ENCODE assay signal across 8 cellular contexts in genomic region chr15:76340198-76340801, GRCh38. TPM values are rescaled to one million over a fixed set of nuclear protein-coding genes. Genes with fewer than 3 reads are reported as not detected.
DNase-seq lines count a peak whose midpoint lies in the region; ATAC-seq and TF ChIP-seq lines count a peak whose summit lies in the region.

No MANE protein-coding gene starts in this region.

- peaks cover 70% of the 10 kb centered on the region for H3K27me3 Mint-ChIP-seq in activated T-helper 17 cell treated with anti-CD3 and anti-CD28 coated beads, Interleukin-2, amount 50 U/mL, for 72 hours
- peaks cover 89% of the 10 kb centered on the region for H3K27me3 Mint-ChIP-seq in stimulated activated memory B cell treated with anti-CD40 and anti-IgM and Interleukin-4, amounts not matched to agents 10 μg/mL and 1 μg/mL and 100 μg/mL, for 72 hours

- peak overlapping the region; percentile 9 for H3K27ac ChIP-seq in hepatocyte

- CTCF ChIA-PET in HEK293T (lab: Yijun Ruan, JAX), result no interaction called here

- no peak for TF ChIP-seq CTCF in hepatocyte (IDR thresholded peaks at IDR 0.05; ENCODE audit: poor library complexity)

- WGBS in hepatocyte (ENCODE audit: low lambda C conversion rate, missing lambda C conversion rate), result 2% methylated on average over 38 of the region's 53 CpGs

- no peak overlapping the region for H2AFZ ChIP-seq in hepatocyte

- peaks cover 32% of the 10 kb centered on the region for H3K4me1 Mint-ChIP-seq in activated T-helper 17 cell treated with anti-CD3 and anti-CD28 coated beads, Interleukin-2, amount 50 U/mL, for 72 hours
- H3K4me1 Mint-ChIP-seq in stimulated activated memory B cell treated with anti-CD40 and anti-IgM and Interleukin-4, amounts not matched to agents 10 μg/mL and 1 μg/mL and 100 μg/mL, for 72 hours, result peaks cover 66% of the 10 kb centered on the region

- POLR2A ChIA-PET in HEK293T (lab: Yijun Ruan, JAX), result no interaction called here

- peaks cover 11% of the 10 kb centered on the region for H4K20me1 ChIP-seq in hepatocyte (ENCODE audit: insufficient read depth, poor library complexity, severe bottlenecking)

- H3K36me3 Mint-ChIP-seq in activated T-helper 17 cell treated with anti-CD3 and anti-CD28 coated beads, Interleukin-2, amount 50 U/mL, for 72 hours (ENCODE audit: low read depth), result peaks cover 35% of the 10 kb centered on the region
- no peaks in the 10 kb centered on the region for H3K36me3 Mint-ChIP-seq in stimulated activated memory B cell treated with anti-CD40 and anti-IgM and Interleukin-4, amounts not matched to agents 10 μg/mL and 1 μg/mL and 100 μg/mL, for 72 hours

- no peak overlapping the region for H3K27ac Mint-ChIP-seq in activated T-helper 17 cell treated with anti-CD3 and anti-CD28 coated beads, Interleukin-2, amount 50 U/mL, for 72 hours
- H3K27ac Mint-ChIP-seq in stimulated activated memory B cell treated with anti-CD40 and anti-IgM and Interleukin-4, amounts not matched to agents 10 μg/mL and 1 μg/mL and 100 μg/mL, for 72 hours, result peak overlapping the region; percentile 46

- peak; percentile 38 for DNase-seq in stimulated activated CD4-positive, alpha-beta T cell treated with anti-CD3 and anti-CD28 coated beads, Interleukin-4, amount 100 ng/mL, for 1 hour
- no peak for DNase-seq in stimulated activated CD4-positive, alpha-beta T cell treated with anti-CD3 and anti-CD28 coated beads, Interleukin-4, amount 100 ng/mL, for 24 hours
- DNase-seq in hepatocyte (ENCODE audit: low spot score), result peak; percentile 38
- no peak for DNase-seq in HEK293T (ENCODE audit: extremely low spot score)

- peaks cover 36% of the 10 kb centered on the region for H3K79me2 ChIP-seq in hepatocyte

- no peaks in the 10 kb centered on the region for H3K9me3 Mint-ChIP-seq in activated T-helper 17 cell treated with anti-CD3 and anti-CD28 coated beads, Interleukin-2, amount 50 U/mL, for 72 hours
- no peaks in the 10 kb centered on the region for H3K9me3 Mint-ChIP-seq in stimulated activated memory B cell treated with anti-CD40 and anti-IgM and Interleukin-4, amounts not matched to agents 10 μg/mL and 1 μg/mL and 100 μg/mL, for 72 hours

- peaks cover 98% of the 10 kb centered on the region for H3K27me3 ChIP-seq in hepatocyte

- no peak for ATAC-seq in activated T-helper 17 cell treated with anti-CD3 and anti-CD28 coated beads, Interleukin-2, amount 50 U/mL, for 72 hours (replicated peaks)
- ATAC-seq in stimulated activated memory B cell treated with anti-CD40 and anti-IgM and Interleukin-4, amounts not matched to agents 10 μg/mL and 1 μg/mL and 100 μg/mL, for 72 hours, result peak; percentile 31
- ATAC-seq in GM21367 (IDR thresholded peaks at IDR 0.05; ENCODE audit: unreplicated experiment) (no peak), HG03439 (IDR thresholded peaks at IDR 0.05; ENCODE audit: unreplicated experiment) (no peak)

- no peaks in the 10 kb centered on the region for H3K9me2 ChIP-seq in hepatocyte (replicated peaks; ENCODE audit: insufficient read depth)

- H3K36me3 ChIP-seq in hepatocyte (replicated peaks; ENCODE audit: insufficient read depth, low read depth), result no peaks in the 10 kb centered on the region

- peaks cover 43% of the 10 kb centered on the region for H3K4me1 ChIP-seq in hepatocyte (ENCODE audit: insufficient read depth)

- H3K4me3 Mint-ChIP-seq in activated T-helper 17 cell treated with anti-CD3 and anti-CD28 coated beads, Interleukin-2, amount 50 U/mL, for 72 hours, result peak overlapping the region; percentile 83
- H3K4me3 Mint-ChIP-seq in stimulated activated memory B cell treated with anti-CD40 and anti-IgM and Interleukin-4, amounts not matched to agents 10 μg/mL and 1 μg/mL and 100 μg/mL, for 72 hours, result peak overlapping the region; percentile 94

- H3K4me3 ChIP-seq in hepatocyte, result peak overlapping the region; percentile 30

- peak overlapping the region; percentile 97 for H3K4me2 ChIP-seq in hepatocyte

- H3K9me3 ChIP-seq in hepatocyte (ENCODE audit: low read depth), result no peaks in the 10 kb centered on the region

TF ChIP-seq in HEK293T, 16 proteins besides CTCF, POLR2A, EP300 and RAD21:
- TF ChIP-seq FOXM1 (IDR thresholded peaks at IDR 0.05; ENCODE audit: borderline replicate concordance), result no peak

RNA-seq across cellular contexts. Expression of gene ISL2, which starts 3.7 kb away (rescaled TPM):
- total RNA-seq in activated T-helper 17 cell treated with anti-CD3 and anti-CD28 coated beads, Interleukin-2, amount 50 U/mL, for 72 hours, result under 1 TPM in 1 of 2 donors, not detected in 1; 0.35 TPM
- total RNA-seq in hepatocyte, result 3.9 and 5.3 TPM in 2 replicates
- 3.3 and 4.7 TPM in 2 replicates for polyA plus RNA-seq in hepatocyte

RNA-seq across cellular contexts. Expression of gene ETFA, which starts 29.0 kb away (rescaled TPM):
- total RNA-seq in activated T-helper 17 cell treated with anti-CD3 and anti-CD28 coated beads, Interleukin-2, amount 50 U/mL, for 72 hours, result 100 to 1,000 TPM; 113 to 185 TPM
- total RNA-seq in hepatocyte, result 154 and 175 TPM in 2 replicates
- polyA plus RNA-seq in hepatocyte, result 185 and 193 TPM in 2 replicates

Comparison
In these comparisons a context has a peak if more than half of its experiments do, and no peak if none do; other contexts are left out.
1. DNase-seq: peak in stimulated activated CD4-positive, alpha-beta T cell treated with anti-CD3 and anti-CD28 coated beads, Interleukin-4, amount 100 ng/mL, for 1 hour (single experiment) and hepatocyte (single experiment); none in stimulated activated CD4-positive, alpha-beta T cell treated with anti-CD3 and anti-CD28 coated beads, Interleukin-4, amount 100 ng/mL, for 24 hours (single experiment) and HEK293T (single experiment).